ENCODE assay signal across 10 cellular contexts in the genomic region with DNA sequence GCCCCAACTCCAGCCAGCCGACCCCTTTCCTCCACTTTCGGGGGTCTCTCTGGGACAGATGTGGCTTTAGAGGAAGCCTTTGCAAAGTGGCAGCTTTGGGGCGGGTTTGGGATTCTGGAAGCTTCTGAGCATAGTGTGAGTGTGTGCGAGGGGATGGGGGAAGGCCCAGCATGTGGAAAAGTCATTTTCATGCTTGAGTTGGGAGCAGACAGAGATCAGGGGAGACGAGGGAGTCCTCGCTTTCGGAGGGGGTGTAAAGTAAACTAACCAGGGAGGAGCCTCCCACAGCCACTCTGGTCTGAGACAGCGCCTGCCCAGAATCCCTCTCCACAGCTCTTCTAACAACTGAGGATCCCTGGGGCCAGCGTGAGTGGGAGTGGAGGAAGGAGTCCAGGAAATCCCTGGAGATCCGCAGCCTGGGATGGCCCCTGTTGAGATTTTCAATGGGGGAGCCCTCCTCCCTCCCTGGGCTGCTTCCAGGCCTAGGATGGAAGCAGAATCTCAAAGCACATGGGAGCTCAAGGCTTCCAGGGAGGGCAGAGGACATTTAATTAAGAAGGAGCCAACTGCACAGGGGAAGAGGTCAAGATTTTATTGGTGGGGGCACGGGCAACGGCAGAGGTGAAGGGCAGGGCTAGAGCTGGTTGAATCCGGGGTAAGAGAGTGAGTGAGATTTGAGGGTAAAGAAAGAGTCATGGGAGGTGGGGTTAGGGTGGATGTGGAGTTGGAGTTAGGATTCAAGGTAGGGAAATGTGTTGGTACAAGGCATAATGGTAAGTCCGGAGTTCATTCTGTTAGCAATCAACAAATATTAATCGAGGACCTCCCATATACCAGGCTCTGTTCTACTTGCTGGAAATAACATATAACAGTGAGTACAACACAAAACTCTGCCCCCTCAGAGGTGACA.
DNase-seq lines count a peak whose midpoint lies in the region; ATAC-seq and TF ChIP-seq lines count a peak whose summit lies in the region.
"Had no signal": no experiment of that assay in that cellular context is flagged by ENCODE, and none has a peak within 500 bp of the region (broad histone marks: within the 10 kb centered on the region; RNA-seq: fewer than 3 reads in every experiment).

No MANE protein-coding gene starts in this region.

- in situ Hi-C loops in GM13976 (cut with MboI; ENCODE audit: low sequenced_read_pairs, unreplicated experiment): no loop called here

- H3K4me1 ChIP-seq in H9 (ENCODE audit: insufficient read depth, low read length) (peaks cover 5% of the 10 kb centered on the region; the same call in 1 of the 2 replicates), mesendoderm (ENCODE audit: control insufficient read depth, low read depth, low read length) (peaks cover 15% of the 10 kb centered on the region)

- TF ChIP-seq CTCF in H9 (conservative IDR thresholded peaks at IDR 0.05): no peak
- TF ChIP-seq CTCF in endothelial cell (IDR thresholded peaks at IDR 0.05; ENCODE audit: unreplicated experiment): no peak
- no peak for TF ChIP-seq CTCF in GM13976 (IDR thresholded peaks at IDR 0.05; ENCODE audit: borderline replicate concordance, control extremely low read depth, extremely low read depth, insufficient read depth, missing control alignments)

- H3K9me3 Mint-ChIP-seq in H9 (no peaks in the 10 kb centered on the region), endothelial cell (ENCODE audit: unreplicated experiment) (no peaks in the 10 kb centered on the region)
- no peaks in the 10 kb centered on the region for H3K9me3 Mint-ChIP-seq in stimulated activated effector memory CD8-positive, alpha-beta T cell treated with anti-CD3 and anti-CD28 coated beads, Interleukin-12 subunit alpha, Interleukin-12 subunit beta, amount 100 ng/mL, for 72 hours
- H3K9me3 Mint-ChIP-seq in activated T-helper 17 cell treated with anti-CD3 and anti-CD28 coated beads, Interleukin-2, amount 50 U/mL, for 72 hours: no peaks in the 10 kb centered on the region

- H3K27ac ChIP-seq in H9 (ENCODE audit: insufficient read length, low read depth, low read length) (no peak overlapping the region), mesendoderm (ENCODE audit: low read depth, low read length) (no peak overlapping the region)

- peak overlapping the region; percentile 16 to 65; a peak in 4 of 5 replicates for H3K4me3 Mint-ChIP-seq in H9
- peak overlapping the region; percentile 53 for H3K4me3 Mint-ChIP-seq in endothelial cell (ENCODE audit: unreplicated experiment)
- H3K4me3 Mint-ChIP-seq in stimulated activated effector memory CD8-positive, alpha-beta T cell treated with anti-CD3 and anti-CD28 coated beads, Interleukin-12 subunit alpha, Interleukin-12 subunit beta, amount 100 ng/mL, for 72 hours: no peak overlapping the region
- no peak overlapping the region for H3K4me3 Mint-ChIP-seq in activated T-helper 17 cell treated with anti-CD3 and anti-CD28 coated beads, Interleukin-2, amount 50 U/mL, for 72 hours

- no peaks in the 10 kb centered on the region for H3K9me3 ChIP-seq in H9 (ENCODE audit: control insufficient read depth, low read depth, low read length)

- H2AK5ac ChIP-seq in H9 (ENCODE audit: insufficient read length, low read length) (no peak overlapping the region), mesendoderm (ENCODE audit: low read length) (no peak overlapping the region)

- H3K4me1 Mint-ChIP-seq in H9: peaks cover 28 to 41% of the 10 kb centered on the region in 2 experiments
- H3K4me1 Mint-ChIP-seq in endothelial cell (ENCODE audit: unreplicated experiment): peaks cover 13% of the 10 kb centered on the region
- H3K4me1 Mint-ChIP-seq in stimulated activated effector memory CD8-positive, alpha-beta T cell treated with anti-CD3 and anti-CD28 coated beads, Interleukin-12 subunit alpha, Interleukin-12 subunit beta, amount 100 ng/mL, for 72 hours: peaks cover 47% of the 10 kb centered on the region
- H3K4me1 Mint-ChIP-seq in activated T-helper 17 cell treated with anti-CD3 and anti-CD28 coated beads, Interleukin-2, amount 50 U/mL, for 72 hours: peaks cover 42% of the 10 kb centered on the region

- no peak overlapping the region for H2BK120ac ChIP-seq in H9 (ENCODE audit: low read depth, low read length, poor library complexity, severe bottlenecking)
- no peak overlapping the region for H2BK120ac ChIP-seq in mesendoderm (ENCODE audit: low read depth, low read length)

- no peaks in the 10 kb centered on the region for H4K20me1 ChIP-seq in H9 (ENCODE audit: control insufficient read depth, insufficient read depth, insufficient read length)

- H3K36me3 Mint-ChIP-seq in H9 (ENCODE audit: insufficient read depth in 1 of 3, low read depth in 3 of 3) (no peaks in the 10 kb centered on the region), endothelial cell (ENCODE audit: low read depth, unreplicated experiment) (peaks cover 4% of the 10 kb centered on the region)
- H3K36me3 Mint-ChIP-seq in stimulated activated effector memory CD8-positive, alpha-beta T cell treated with anti-CD3 and anti-CD28 coated beads, Interleukin-12 subunit alpha, Interleukin-12 subunit beta, amount 100 ng/mL, for 72 hours: no peaks in the 10 kb centered on the region
- no peaks in the 10 kb centered on the region for H3K36me3 Mint-ChIP-seq in activated T-helper 17 cell treated with anti-CD3 and anti-CD28 coated beads, Interleukin-2, amount 50 U/mL, for 72 hours (ENCODE audit: low read depth)

- no peak overlapping the region for H2BK20ac ChIP-seq in H9 (ENCODE audit: low read depth, low read length, poor library complexity, severe bottlenecking)

- H3K23ac ChIP-seq in H9 (ENCODE audit: insufficient read length, low read depth, low read length) (no peak overlapping the region), mesendoderm (ENCODE audit: low read length) (no peak overlapping the region)

- DNase-seq in H9 (no peak), endothelial cell (ENCODE audit: low spot score) (no peak), mesendoderm (peak; percentile 44), GM19238 (ENCODE audit: insufficient read length, low spot score) (no peak), T1000 (lab: John Stamatoyannopoulos, UW) (no peak), GM13976 (ENCODE audit: low spot score) (no peak)
- no peak for DNase-seq in stimulated activated effector memory CD8-positive, alpha-beta T cell treated with anti-CD3 and anti-CD28 coated beads, Interleukin-12 subunit alpha, Interleukin-12 subunit beta, amount 100 ng/mL, for 72 hours (ENCODE audit: low spot score in 2 of 2)
- DNase-seq: activated CD4-positive, alpha-beta T cell treated with anti-CD3 and anti-CD28 coated beads, Interleukin-2, amount 50 U/mL, for 48 hours; activated naive CD4-positive, alpha-beta T cell treated with Interleukin-2 at 50 U/mL for 16 hours had no signal

- H3K4ac ChIP-seq in H9 (ENCODE audit: low read depth, low read length): no peak overlapping the region
- H3K4ac ChIP-seq in mesendoderm (ENCODE audit: low read depth, low read length): no peak overlapping the region

- 0 out of 7 replicates have a peak overlapping the region, but pooled peaks of 2 of the 3 experiments have one; percentile 4 to 12 for H3K27ac Mint-ChIP-seq in H9
- H3K27ac Mint-ChIP-seq in endothelial cell (ENCODE audit: unreplicated experiment): peak overlapping the region; percentile 58
- H3K27ac Mint-ChIP-seq in stimulated activated effector memory CD8-positive, alpha-beta T cell treated with anti-CD3 and anti-CD28 coated beads, Interleukin-12 subunit alpha, Interleukin-12 subunit beta, amount 100 ng/mL, for 72 hours: peak overlapping the region; percentile 1
- no peak overlapping the region for H3K27ac Mint-ChIP-seq in activated T-helper 17 cell treated with anti-CD3 and anti-CD28 coated beads, Interleukin-2, amount 50 U/mL, for 72 hours

- H3K36me3 ChIP-seq in mesendoderm (ENCODE audit: control insufficient read depth, insufficient read depth, low read length): no peaks in the 10 kb centered on the region

- no peak overlapping the region for H3T11ph ChIP-seq in H9 (ENCODE audit: low read length)

- no peak overlapping the region for H3K14ac ChIP-seq in H9 (ENCODE audit: insufficient read depth, low read length)

- H2BK5ac ChIP-seq in H9 (ENCODE audit: insufficient read length, low read length): no peak overlapping the region
- peak overlapping the region; percentile 4 for H2BK5ac ChIP-seq in mesendoderm (ENCODE audit: low read length)

- peaks cover 82% of the 10 kb centered on the region for H3K27me3 Mint-ChIP-seq in H9 (ENCODE audit: low read depth)
- peaks cover 21% of the 10 kb centered on the region for H3K27me3 Mint-ChIP-seq in endothelial cell (ENCODE audit: unreplicated experiment)
- peaks cover 6% of the 10 kb centered on the region for H3K27me3 Mint-ChIP-seq in activated T-helper 17 cell treated with anti-CD3 and anti-CD28 coated beads, Interleukin-2, amount 50 U/mL, for 72 hours

- no peaks in the 10 kb centered on the region for H3K79me1 ChIP-seq in H9 (ENCODE audit: insufficient read depth, low read depth, low read length, poor library complexity, severe bottlenecking)
- H3K79me1 ChIP-seq in mesendoderm (ENCODE audit: low read length): no peaks in the 10 kb centered on the region

- H4K8ac ChIP-seq in H9 (replicated peaks; ENCODE audit: insufficient read length, low read depth, low read length) (no peak overlapping the region), mesendoderm (ENCODE audit: low read depth, low read length) (no peak overlapping the region)

- H3K9ac ChIP-seq in H9 (ENCODE audit: extremely low read depth, insufficient read length, low read length) (no peak overlapping the region), mesendoderm (ENCODE audit: low read length) (peak overlapping the region; percentile 52)

- H3K79me2 ChIP-seq in H9 (ENCODE audit: insufficient read depth, low read length) (no peaks in the 10 kb centered on the region), mesendoderm (ENCODE audit: control insufficient read depth, insufficient read depth, low read length) (no peaks in the 10 kb centered on the region)

- H4K5ac ChIP-seq in H9 (ENCODE audit: insufficient read length, low read depth, low read length): no peak overlapping the region
- H4K5ac ChIP-seq in mesendoderm (ENCODE audit: low read length): peak overlapping the region; percentile 66

- H2AFZ ChIP-seq in H9 (ENCODE audit: low read length): no peak overlapping the region

- H3K27me3 ChIP-seq in H9 (ENCODE audit: insufficient read depth, low read length) (peaks cover 4% of the 10 kb centered on the region; the same call in 1 of the 2 replicates), mesendoderm (ENCODE audit: insufficient read depth, low read length, poor library complexity) (no peaks in the 10 kb centered on the region)

- H4K91ac ChIP-seq in H9 (ENCODE audit: insufficient read length, low read depth, low read length): no peak overlapping the region

- H2BK15ac ChIP-seq in H9 (ENCODE audit: low read depth, low read length) (no peak overlapping the region), mesendoderm (replicated peaks; ENCODE audit: low read depth) (no peak overlapping the region)

- H3K18ac ChIP-seq in H9 (ENCODE audit: insufficient read length, low read depth, low read length) (no peak overlapping the region), mesendoderm (ENCODE audit: low read length) (peak overlapping the region; percentile 69)

- no peak overlapping the region for H3K4me3 ChIP-seq in mesendoderm (ENCODE audit: low read length)

- no peaks in the 10 kb centered on the region for H3K23me2 ChIP-seq in H9 (ENCODE audit: insufficient read length, low read depth, low read length, poor library complexity, severe bottlenecking)

- no peak for ATAC-seq in stimulated activated effector memory CD8-positive, alpha-beta T cell treated with anti-CD3 and anti-CD28 coated beads, Interleukin-12 subunit alpha, Interleukin-12 subunit beta, amount 100 ng/mL, for 72 hours
- no peak for ATAC-seq in activated T-helper 17 cell treated with anti-CD3 and anti-CD28 coated beads, Interleukin-2, amount 50 U/mL, for 72 hours (replicated peaks)

- no CpG with 5 or more reads among the region's 15 CpGs for WGBS in H9 (ENCODE audit: extremely low coverage, insufficient read length, low lambda C conversion rate)
- WGBS in mesendoderm (ENCODE audit: extremely low coverage, insufficient coverage, low lambda C conversion rate): 100% methylated on average over 1 of the region's 15 CpGs

- H3K4me2 ChIP-seq in H9 (ENCODE audit: insufficient read depth, insufficient read length, low read length) (peak overlapping the region; percentile 20), mesendoderm (ENCODE audit: low read length) (no peak overlapping the region)

- H3K56ac ChIP-seq in H9 (ENCODE audit: insufficient read length, low read depth, low read length) (no peak overlapping the region), mesendoderm (ENCODE audit: low read length) (peak overlapping the region; percentile 82)

- H2BK12ac ChIP-seq in H9 (ENCODE audit: insufficient read length, low read depth, low read length): no peak overlapping the region

Comparison
In these comparisons a context has a peak if more than half of its experiments do, and no peak if none do; other contexts are left out.
1. H3K4me3 Mint-ChIP-seq: peak in H9 (2 of 2) and endothelial cell (single experiment); none in stimulated activated effector memory CD8-positive, alpha-beta T cell treated with anti-CD3 and anti-CD28 coated beads, Interleukin-12 subunit alpha, Interleukin-12 subunit beta, amount 100 ng/mL, for 72 hours (single experiment) and activated T-helper 17 cell treated with anti-CD3 and anti-CD28 coated beads, Interleukin-2, amount 50 U/mL, for 72 hours (single experiment).